ENCODE assay signal across 23 cellular contexts in the genomic region with DNA sequence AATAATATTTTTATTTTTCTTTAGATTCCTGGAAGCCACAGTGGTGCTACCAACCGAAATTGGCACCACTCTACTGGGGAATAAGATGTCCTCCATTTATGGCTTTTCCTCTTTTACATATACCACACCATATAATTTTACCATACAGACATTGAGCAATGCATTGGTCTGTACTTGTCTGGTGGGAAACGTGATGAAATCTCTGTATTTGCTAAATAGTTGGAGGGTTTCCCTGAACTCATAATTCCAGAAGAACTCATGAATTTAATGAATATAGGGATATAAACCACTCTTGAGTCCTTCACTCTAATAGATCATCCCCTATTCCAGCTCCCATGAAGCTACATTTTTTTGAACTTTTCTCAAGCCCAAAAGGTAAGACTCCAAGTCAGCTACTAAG.
"Had no signal": no experiment of that assay in that cellular context is flagged by ENCODE, and none has a peak within 500 bp of the region (broad histone marks: within the 10 kb centered on the region; RNA-seq: fewer than 3 reads in every experiment).

No MANE protein-coding gene starts in this region.

- H3K9me3 ChIP-seq: body of pancreas, neutrophil, ovary, prostate gland, thyroid gland, upper lobe of right lung had no signal

- DNase-seq: activated CD4-positive, alpha-beta T cell treated with anti-CD3 and anti-CD28 coated beads, Interleukin-2, amount 10 ng/mL, durations not matched to agents 7 days and 5 days; activated CD4-positive, CD25-positive, alpha-beta regulatory T cell treated with anti-CD3 and anti-CD28 coated beads, Interleukin-2, amount 50 U/mL, for 72 hours; activated CD8-positive, alpha-beta memory T cell treated with anti-CD3 and anti-CD28 coated beads, Interleukin-2, amount 10 ng/mL, durations not matched to agents 7 days and 5 days; activated CD8-positive, alpha-beta T cell treated with anti-CD3 and anti-CD28 coated beads for 36 hours; activated effector memory CD4-positive, alpha-beta T cell treated with anti-CD3 and anti-CD28 coated beads, Interleukin-2, amount 50 U/mL, for 16 hours; activated naive CD4-positive, alpha-beta T cell treated with anti-CD3 and anti-CD28 coated beads, Interleukin-2, amount 10 ng/mL, durations not matched to agents 7 days and 5 days; activated T-cell treated with anti-CD3 and anti-CD28 coated beads for 4 hours; anterior cingulate cortex; body of pancreas; central memory CD4-positive, alpha-beta T cell; dermis blood vessel endothelial cell; effector CD8-positive, alpha-beta T cell; foreskin melanocyte; kidney glomerular epithelial cell; left ventricle myocardium inferior; ovary; substantia nigra; thyroid gland; upper lobe of right lung; WERI-Rb-1 had no signal

- H3K27me3 ChIP-seq: body of pancreas, ovary, thyroid gland, upper lobe of right lung had no signal

- H3K4me3 ChIP-seq: body of pancreas, left ventricle myocardium inferior, ovary, prostate gland, thyroid gland, upper lobe of right lung had no signal

- ATAC-seq: activated CD8-positive, alpha-beta memory T cell treated with anti-CD3 and anti-CD28 coated beads, Interleukin-2, amount 10 ng/mL, durations not matched to agents 7 days and 5 days; activated CD8-positive, alpha-beta T cell treated with anti-CD3 and anti-CD28 coated beads for 36 hours; body of pancreas; esophagus mucosa; upper lobe of right lung had no signal

- H3K36me3 ChIP-seq: left ventricle myocardium inferior, neutrophil, ovary, prostate gland, thyroid gland, upper lobe of right lung, WERI-Rb-1 had no signal

- H3K4me1 ChIP-seq: body of pancreas, left ventricle myocardium inferior, prostate gland, thyroid gland, upper lobe of right lung had no signal
